In the genomic region with DNA sequence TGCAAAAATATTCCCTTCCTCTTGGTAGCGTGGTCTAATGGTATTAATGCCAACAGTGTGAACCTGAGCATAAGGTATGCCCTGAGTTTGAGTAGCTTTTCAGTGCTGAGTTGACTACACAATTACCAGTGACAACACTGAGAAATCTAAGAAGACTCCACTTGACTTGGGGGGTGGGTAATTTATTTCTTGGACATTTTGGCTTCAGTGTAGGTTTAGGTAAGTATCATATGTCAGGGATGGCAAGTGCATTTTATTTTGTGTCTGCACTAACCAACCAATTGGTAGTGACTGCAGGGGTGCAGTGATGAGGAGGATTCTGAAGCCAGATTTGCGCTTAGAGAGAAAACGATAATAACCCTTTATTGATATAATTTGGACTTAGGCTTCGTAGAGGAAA, we compare ENCODE assay signal across 26 cellular contexts. TPM values are rescaled to one million over a fixed set of nuclear protein-coding genes. Genes with fewer than 3 reads are reported as not detected.
DNase-seq lines count a peak whose midpoint lies in the region; ATAC-seq, FAIRE-seq and TF ChIP-seq lines count a peak whose summit lies in the region.
"Had no signal": no experiment of that assay in that cellular context is flagged by ENCODE, and none has a peak within 500 bp of the region (broad histone marks: within the 10 kb centered on the region; RNA-seq: fewer than 3 reads in every experiment).

No MANE protein-coding gene starts in this region.

- no peaks in the 10 kb centered on the region for H3K36me3 Mint-ChIP-seq in naive thymus-derived CD4-positive, alpha-beta T cell
- H3K36me3 Mint-ChIP-seq in T-cell = no peaks in the 10 kb centered on the region
- H3K36me3 Mint-ChIP-seq: CD4-positive, CD25-positive, alpha-beta regulatory T cell had no signal

- no peak for TF ChIP-seq CTCF in cardiac muscle cell (IDR thresholded peaks at IDR 0.05; ENCODE audit: low read depth, low read length)

- H3K4me1 Mint-ChIP-seq in naive thymus-derived CD4-positive, alpha-beta T cell = no peaks in the 10 kb centered on the region
- H3K4me1 Mint-ChIP-seq in T-cell = no peaks in the 10 kb centered on the region
- H3K4me1 Mint-ChIP-seq: CD4-positive, CD25-positive, alpha-beta regulatory T cell had no signal

- H3K4me3 ChIP-seq in cardiac muscle cell (no peak overlapping the region), right cardiac atrium (ENCODE audit: low read length) (no peak overlapping the region)
- H3K4me3 ChIP-seq in naive thymus-derived CD4-positive, alpha-beta T cell (ENCODE audit: low read length) = no peak overlapping the region
- H3K4me3 ChIP-seq: BLaER1, MG63, PC-9 had no signal

- no peak for ATAC-seq in right cardiac atrium
- no peak for ATAC-seq in naive thymus-derived CD4-positive, alpha-beta T cell
- no peak for ATAC-seq in T-cell (replicated peaks in 1 of 4)
- ATAC-seq: Right ventricle myocardium inferior had no signal

- H3K36me3 ChIP-seq in cardiac muscle cell = no peaks in the 10 kb centered on the region
- H3K36me3 ChIP-seq in naive thymus-derived CD4-positive, alpha-beta T cell (ENCODE audit: control insufficient read depth in 2 of 3, insufficient read depth in 3 of 3, low read length in 3 of 3) = no peaks in the 10 kb centered on the region
- H3K36me3 ChIP-seq: BLaER1, MG63 had no signal

- H3K27me3 ChIP-seq in cardiac muscle cell (no peaks in the 10 kb centered on the region), right cardiac atrium (ENCODE audit: control insufficient read depth, insufficient read depth) (no peaks in the 10 kb centered on the region)
- H3K27me3 ChIP-seq in naive thymus-derived CD4-positive, alpha-beta T cell (ENCODE audit: control insufficient read depth in 2 of 2, insufficient read depth in 2 of 2, low read length in 2 of 2) = no peaks in the 10 kb centered on the region
- H3K27me3 ChIP-seq: BLaER1, MG63 had no signal

- H3K4me1 ChIP-seq in cardiac muscle cell (ENCODE audit: low read depth) = peaks cover 74% of the 10 kb centered on the region
- H3K4me1 ChIP-seq in right cardiac atrium (ENCODE audit: control insufficient read depth, insufficient read depth, low read length) = peaks cover 4% of the 10 kb centered on the region
- no peaks in the 10 kb centered on the region for H3K4me1 ChIP-seq in naive thymus-derived CD4-positive, alpha-beta T cell (ENCODE audit: control insufficient read depth in 2 of 2, insufficient read depth in 2 of 2, low read length in 2 of 2)
- H3K4me1 ChIP-seq: BLaER1 had no signal

- H3K27ac ChIP-seq in cardiac muscle cell (peak overlapping the region; percentile 95), right cardiac atrium (ENCODE audit: low read length) (no peak overlapping the region)
- no peak overlapping the region for H3K27ac ChIP-seq in naive thymus-derived CD4-positive, alpha-beta T cell (ENCODE audit: low read depth, low read length)
- H3K27ac ChIP-seq: BLaER1, PC-9 had no signal

- no peak overlapping the region for H3K4me3 Mint-ChIP-seq in naive thymus-derived CD4-positive, alpha-beta T cell
- no peak overlapping the region for H3K4me3 Mint-ChIP-seq in T-cell
- H3K4me3 Mint-ChIP-seq: CD4-positive, CD25-positive, alpha-beta regulatory T cell; T-helper 1 cell treated with Interleukin-12 subunit alpha and Interleukin-12 subunit beta and Interleukin-4 antibody, amounts not matched to agents 30 μg/mL and 1 μg/mL, for 36 hours had no signal

- 63% methylated on average over 4 of the region's 4 CpGs for WGBS in right cardiac atrium

- DNase-seq in cardiac muscle cell (ENCODE audit: low read depth in 1 of 2, low spot score in 1 of 2) (no peak), right cardiac atrium (no peak), NCI-H69 (lab: John Stamatoyannopoulos, UW) (peak; percentile 39), left kidney (ENCODE audit: low read depth, low spot score) (peak; percentile 58), urothelium cell line (ENCODE audit: low spot score) (no peak), germinal center (ENCODE audit: low spot score) (no peak), T-cell (no peak)
- no peak for DNase-seq in naive thymus-derived CD4-positive, alpha-beta T cell
- DNase-seq: CD4-positive, CD25-positive, alpha-beta regulatory T cell; GOT3; HCEC 1CT; IMR-90; KG1; MG63; NCI-H1694 treated with DMSO at 0.1 percent for 48 hours; NCI-H2081 treated with DMSO at 0.1 percent for 48 hours; NCI-H226; NCI-H510A; NK-92 treated with Interleukin-12 subunit alpha and Interleukin-12 subunit beta, amount 100 ng/mL, for 24 hours; PC-9 had no signal

- H3K27ac Mint-ChIP-seq in naive thymus-derived CD4-positive, alpha-beta T cell = no peak overlapping the region
- no peak overlapping the region for H3K27ac Mint-ChIP-seq in T-cell
- H3K27ac Mint-ChIP-seq: CD4-positive, CD25-positive, alpha-beta regulatory T cell; T-helper 1 cell treated with Interleukin-12 subunit alpha and Interleukin-12 subunit beta and Interleukin-4 antibody, amounts not matched to agents 30 μg/mL and 1 μg/mL, for 36 hours had no signal

- no peaks in the 10 kb centered on the region for H3K9me3 Mint-ChIP-seq in naive thymus-derived CD4-positive, alpha-beta T cell
- H3K9me3 Mint-ChIP-seq in T-cell = no peaks in the 10 kb centered on the region
- H3K9me3 Mint-ChIP-seq: CD4-positive, CD25-positive, alpha-beta regulatory T cell; T-helper 1 cell treated with Interleukin-12 subunit alpha and Interleukin-12 subunit beta and Interleukin-4 antibody, amounts not matched to agents 30 μg/mL and 1 μg/mL, for 36 hours had no signal

- H3K9me3 ChIP-seq in cardiac muscle cell (ENCODE audit: low read depth) = no peaks in the 10 kb centered on the region
- no peaks in the 10 kb centered on the region for H3K9me3 ChIP-seq in right cardiac atrium (ENCODE audit: control insufficient read depth, low read length)
- H3K9me3 ChIP-seq in naive thymus-derived CD4-positive, alpha-beta T cell (ENCODE audit: control insufficient read depth in 2 of 3, low read length in 3 of 3) = no peaks in the 10 kb centered on the region
- H3K9me3 ChIP-seq: BLaER1, MG63 had no signal

- FAIRE-seq in urothelium cell line (lab: Jason Lieb, UNC) = peak; percentile 44
- FAIRE-seq: A204.1, D721Med, GM18507 had no signal

- intact Hi-C loops in right cardiac atrium (cut with DNase I) = no loop called here
- intact Hi-C loops in naive thymus-derived CD4-positive, alpha-beta T cell (cut with micrococcal nuclease) = no loop called here

- CTCF ChIA-PET in naive thymus-derived CD4-positive, alpha-beta T cell (lab: Charles Lee) = no interaction called here
- CTCF ChIA-PET in T-cell (lab: Charles Lee) = no interaction called here

- peaks cover 8 to 32% (median 25%) of the 10 kb centered on the region in 5 donors for H3K27me3 Mint-ChIP-seq in naive thymus-derived CD4-positive, alpha-beta T cell
- peaks cover 6 to 16% of the 10 kb centered on the region in 2 donors for H3K27me3 Mint-ChIP-seq in T-cell

- POLR2A ChIA-PET in naive thymus-derived CD4-positive, alpha-beta T cell (lab: Charles Lee) = no interaction called here
- POLR2A ChIA-PET in T-cell (lab: Charles Lee) = no interaction called here

RNA-seq across cellular contexts. Expression of a gene that starts 52.8 kb away (rescaled TPM):
- 97.4 and 134 TPM in 2 replicates for total RNA-seq in cardiac muscle cell
- 62.9 and 75.4 TPM in 2 replicates for polyA plus RNA-seq in cardiac muscle cell
- total RNA-seq in right cardiac atrium = 10 to 100 TPM; 48.6 to 59.9 (median 53.1) TPM
- 12.7 TPM for polyA plus RNA-seq in right cardiac atrium
- total RNA-seq in naive thymus-derived CD4-positive, alpha-beta T cell = not detected
- polyA plus RNA-seq in naive thymus-derived CD4-positive, alpha-beta T cell = not detected
- total RNA-seq in T-cell = under 1 TPM in 3 of 5 donors, not detected in 2; 0.13 to 0.18 (median 0.16) TPM
- total RNA-seq: CD4-positive, CD25-positive, alpha-beta regulatory T cell had no signal
- polyA plus RNA-seq: CD4-positive, CD25-positive, alpha-beta regulatory T cell had no signal

Comparison
In these comparisons a context has a peak if more than half of its experiments do, and no peak if none do; other contexts are left out.
1. DNase-seq: peak in NCI-H69 (single experiment) and left kidney (single experiment); none in cardiac muscle cell (0 of 2), right cardiac atrium (0 of 3), urothelium cell line (single experiment), germinal center (single experiment), naive thymus-derived CD4-positive, alpha-beta T cell (0 of 9) and T-cell (0 of 34).
2. RNA of a gene that starts 52.8 kb away (total RNA-seq): 97.4 to 134 TPM in cardiac muscle cell and 48.6 to 59.9 TPM in right cardiac atrium; 0.13 to 0.18 TPM in T-cell and not detected in naive thymus-derived CD4-positive, alpha-beta T cell; every median in the first group is over 10 times any median in the second.